In the genomic region with DNA sequence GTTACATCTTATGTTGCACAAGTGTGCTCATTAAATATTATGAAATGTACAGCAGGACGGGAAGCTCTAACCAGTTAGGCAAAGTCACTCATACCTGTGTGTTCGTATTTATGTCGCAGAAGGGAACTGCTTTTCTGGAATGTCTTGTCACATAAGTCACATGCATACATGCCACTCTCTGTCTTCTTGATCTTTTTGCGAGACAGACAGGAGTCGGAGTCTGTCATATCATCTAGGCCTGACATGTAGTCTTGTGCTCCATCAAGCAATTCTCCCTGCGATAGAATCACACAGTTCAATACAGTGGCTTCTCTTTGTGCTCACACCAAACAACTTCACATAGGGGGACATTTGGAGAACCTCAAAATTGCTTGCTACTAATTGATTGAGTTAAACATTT, we compare ENCODE assay signal across 24 cellular contexts.
A peak's percentile ranks its signal among the peaks of the same experiment; 100 is the strongest.
DNase-seq lines count a peak whose midpoint lies in the region; ATAC-seq, FAIRE-seq and TF ChIP-seq lines count a peak whose summit lies in the region.
"Had no signal": no experiment of that assay in that cellular context is flagged by ENCODE, and none has a peak within 500 bp of the region (broad histone marks: within the 10 kb centered on the region; RNA-seq: fewer than 3 reads in every experiment).

No MANE protein-coding gene starts in this region.

- TF ChIP-seq EP300 in neural cell (conservative IDR thresholded peaks at IDR 0.05; ENCODE audit: poor library complexity, severe bottlenecking) = peak; percentile 99

- 90% methylated on average over 6 of the region's 6 CpGs for WGBS in right cardiac atrium

- H3K9me2 ChIP-seq in neural cell (ENCODE audit: insufficient read depth, low read length) = no peaks in the 10 kb centered on the region

- peaks cover 1% of the 10 kb centered on the region for H3K4me1 ChIP-seq in right cardiac atrium (ENCODE audit: control insufficient read depth, insufficient read depth, low read length)
- H3K4me1 ChIP-seq: SJSA1 had no signal

- no peaks in the 10 kb centered on the region for H3F3A ChIP-seq in neural cell (ENCODE audit: insufficient read depth, low read length, poor library complexity, severe bottlenecking)

- H3K79me2 ChIP-seq in neural cell (replicated peaks; ENCODE audit: insufficient read depth, low read length) = no peaks in the 10 kb centered on the region

- TF ChIP-seq RAD21 in neural cell (conservative IDR thresholded peaks at IDR 0.05) = no peak

- H3K27ac ChIP-seq in right cardiac atrium (ENCODE audit: low read length) (peak overlapping the region; percentile 37), dorsolateral prefrontal cortex (peak overlapping the region in 53 of 59 donors; percentile 1 to 95 (median 74)), neural cell (ENCODE audit: low read length) (no peak overlapping the region)
- H3K27ac ChIP-seq: GM23248, HL-60, SJSA1 had no signal

- DNase-seq in right cardiac atrium = no peak
- no peak for DNase-seq in Right ventricle myocardium superior
- no peak for DNase-seq in dorsolateral prefrontal cortex
- no peak for DNase-seq in urothelium cell line (ENCODE audit: low spot score)
- DNase-seq in SW480 (ENCODE audit: low spot score) = no peak
- no peak for DNase-seq in ureter (ENCODE audit: low spot score)
- DNase-seq: DMS79 treated with DMSO at 0.1 percent for 48 hours; GM23248; H9; HFFc6; KBM-7; MM.1S; NCI-H1048; NCI-H1417 treated with DMSO at 0.1 percent for 48 hours; NCI-H187; NCI-H774; NK-92 treated with Interleukin-12 subunit alpha and Interleukin-12 subunit beta, amount 100 ng/mL, for 24 hours had no signal

- no peaks in the 10 kb centered on the region for H3K27me3 ChIP-seq in right cardiac atrium (ENCODE audit: control insufficient read depth, insufficient read depth)
- H3K27me3 ChIP-seq in dorsolateral prefrontal cortex = no peaks in the 10 kb centered on the region
- no peaks in the 10 kb centered on the region for H3K27me3 ChIP-seq in neural cell (ENCODE audit: insufficient read depth, low read depth, low read length)
- H3K27me3 ChIP-seq: SJSA1 had no signal

- no peak overlapping the region for H3K4me2 ChIP-seq in neural cell (ENCODE audit: low read length)

- intact Hi-C loops in right cardiac atrium (cut with DNase I) = no loop called here
- intact Hi-C loops in Right ventricle myocardium superior (cut with DNase I) = no loop called here
- intact Hi-C loops in dorsolateral prefrontal cortex (cut with DNase I) = no loop called here

- H2AFZ ChIP-seq in neural cell (ENCODE audit: low read depth, low read length) = no peak overlapping the region
- H2AFZ ChIP-seq: GM23248 had no signal

- peak; percentile 72 for FAIRE-seq in urothelium cell line (lab: Jason Lieb, UNC)
- FAIRE-seq: A204.1, D721Med, HepG2 had no signal

- H3K9me3 ChIP-seq in right cardiac atrium (ENCODE audit: control insufficient read depth, low read length) (no peaks in the 10 kb centered on the region), neural cell (ENCODE audit: low read length) (no peaks in the 10 kb centered on the region)
- H3K9me3 ChIP-seq: SJSA1 had no signal

- no peaks in the 10 kb centered on the region for H3K36me3 ChIP-seq in neural cell (ENCODE audit: insufficient read depth, low read length)

- H3K4me3 ChIP-seq in right cardiac atrium (ENCODE audit: low read length) (no peak overlapping the region), dorsolateral prefrontal cortex (no peak overlapping the region), neural cell (ENCODE audit: low read length) (no peak overlapping the region)
- H3K4me3 ChIP-seq: GM23248, SJSA1 had no signal

- no peak for TF ChIP-seq CTCF in dorsolateral prefrontal cortex (IDR thresholded peaks at IDR 0.05 in 54 of 56, conservative IDR thresholded peaks at IDR 0.05 in 2 of 56; ENCODE audit: low read depth in 1 of 56, partially characterized antibody in 56 of 56)
- no peak for TF ChIP-seq CTCF in neural cell (IDR thresholded peaks at IDR 0.05; ENCODE audit: poor library complexity, severe bottlenecking)

- no peaks in the 10 kb centered on the region for H4K20me1 ChIP-seq in neural cell (ENCODE audit: insufficient read depth)

- ATAC-seq in right cardiac atrium (no peak), Right ventricle myocardium superior (ENCODE audit: poor library complexity) (no peak), HG02970 (IDR thresholded peaks at IDR 0.05; ENCODE audit: low FRiP score, unreplicated experiment) (no peak)
- ATAC-seq: HepG2 had no signal

- H3K9ac ChIP-seq in neural cell (ENCODE audit: low read length) = no peak overlapping the region
- H3K9ac ChIP-seq: GM23248 had no signal

TF ChIP-seq in neural cell, 6 proteins besides CTCF, POLR2A, EP300 and RAD21:
- TF ChIP-seq POLR2AphosphoS5 (IDR thresholded peaks at IDR 0.05) (peak; percentile 87), EZH2 (IDR thresholded peaks at IDR 0.05; ENCODE audit: borderline replicate concordance, insufficient read depth, low read length, poor library complexity, severe bottlenecking) (no peak), TAF1 (IDR thresholded peaks at IDR 0.05; ENCODE audit: low read depth) (no peak), MXI1 (conservative IDR thresholded peaks at IDR 0.05; ENCODE audit: poor library complexity, severe bottlenecking) (peak; percentile 28)
- TF ChIP-seq, protein P1, sequence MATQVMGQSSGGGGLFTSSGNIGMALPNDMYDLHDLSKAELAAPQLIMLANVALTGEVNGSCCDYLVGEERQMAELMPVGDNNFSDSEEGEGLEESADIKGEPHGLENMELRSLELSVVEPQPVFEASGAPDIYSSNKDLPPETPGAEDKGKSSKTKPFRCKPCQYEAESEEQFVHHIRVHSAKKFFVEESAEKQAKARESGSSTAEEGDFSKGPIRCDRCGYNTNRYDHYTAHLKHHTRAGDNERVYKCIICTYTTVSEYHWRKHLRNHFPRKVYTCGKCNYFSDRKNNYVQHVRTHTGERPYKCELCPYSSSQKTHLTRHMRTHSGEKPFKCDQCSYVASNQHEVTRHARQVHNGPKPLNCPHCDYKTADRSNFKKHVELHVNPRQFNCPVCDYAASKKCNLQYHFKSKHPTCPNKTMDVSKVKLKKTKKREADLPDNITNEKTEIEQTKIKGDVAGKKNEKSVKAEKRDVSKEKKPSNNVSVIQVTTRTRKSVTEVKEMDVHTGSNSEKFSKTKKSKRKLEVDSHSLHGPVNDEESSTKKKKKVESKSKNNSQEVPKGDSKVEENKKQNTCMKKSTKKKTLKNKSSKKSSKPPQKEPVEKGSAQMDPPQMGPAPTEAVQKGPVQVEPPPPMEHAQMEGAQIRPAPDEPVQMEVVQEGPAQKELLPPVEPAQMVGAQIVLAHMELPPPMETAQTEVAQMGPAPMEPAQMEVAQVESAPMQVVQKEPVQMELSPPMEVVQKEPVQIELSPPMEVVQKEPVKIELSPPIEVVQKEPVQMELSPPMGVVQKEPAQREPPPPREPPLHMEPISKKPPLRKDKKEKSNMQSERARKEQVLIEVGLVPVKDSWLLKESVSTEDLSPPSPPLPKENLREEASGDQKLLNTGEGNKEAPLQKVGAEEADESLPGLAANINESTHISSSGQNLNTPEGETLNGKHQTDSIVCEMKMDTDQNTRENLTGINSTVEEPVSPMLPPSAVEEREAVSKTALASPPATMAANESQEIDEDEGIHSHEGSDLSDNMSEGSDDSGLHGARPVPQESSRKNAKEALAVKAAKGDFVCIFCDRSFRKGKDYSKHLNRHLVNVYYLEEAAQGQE (IDR thresholded peaks at IDR 0.05; ENCODE audit: borderline replicate concordance) = no peak
